In the genomic region with DNA sequence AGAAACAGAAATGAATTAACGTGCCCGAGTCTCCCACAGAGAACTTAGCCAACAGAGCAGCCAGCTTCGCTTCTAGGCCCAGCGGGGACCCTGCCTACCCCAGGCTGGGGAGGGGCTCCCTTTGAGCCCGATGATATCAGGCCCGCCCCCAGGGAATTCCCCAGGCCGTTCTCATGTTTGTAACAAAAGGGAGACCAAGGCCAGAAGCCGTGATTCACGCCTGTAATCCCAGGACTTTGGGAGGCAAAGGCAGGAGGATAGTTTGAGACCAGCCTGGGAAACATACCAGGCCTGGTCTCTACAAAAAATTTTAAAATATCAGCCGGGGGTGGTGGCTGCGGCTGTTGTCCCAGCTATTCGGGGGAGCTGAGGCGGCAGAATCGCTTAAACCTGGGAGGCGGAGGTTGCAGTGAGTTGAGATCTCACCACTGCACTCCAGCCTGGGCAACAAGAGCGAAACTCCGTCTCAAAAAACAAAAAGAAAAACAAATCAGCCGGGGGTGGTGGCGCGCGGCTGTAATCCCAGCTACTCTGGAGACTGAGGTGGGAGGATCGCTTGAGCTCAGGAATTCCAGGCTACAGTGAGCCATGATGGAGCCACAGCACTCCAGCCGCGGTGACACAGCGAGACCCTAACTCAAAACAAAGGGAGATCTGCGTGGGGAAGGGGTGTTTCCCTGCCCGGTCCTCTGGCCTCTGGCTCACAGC, we compare ENCODE assay signal across 16 cellular contexts. TPM values are rescaled to one million over a fixed set of nuclear protein-coding genes. Genes with fewer than 3 reads are reported as not detected.
DNase-seq lines count a peak whose midpoint lies in the region; ATAC-seq and TF ChIP-seq lines count a peak whose summit lies in the region.
"Had no signal": no experiment of that assay in that cellular context is flagged by ENCODE, and none has a peak within 500 bp of the region (broad histone marks: within the 10 kb centered on the region; RNA-seq: fewer than 3 reads in every experiment).

No MANE protein-coding gene starts in this region.

- CTCF ChIA-PET in WTC11 (lab: Charles Lee) = interaction anchor here (0.8 to 2.3 kb wide), 14 partner anchors 10 to 145 kb away, joined by 3 to 13 read pairs (median 4); a partner anchor contains a TSS

- TF ChIP-seq CTCF in WTC11 (IDR thresholded peaks at IDR 0.05) (no peak), retinal pigment epithelial cell (conservative IDR thresholded peaks at IDR 0.05; ENCODE audit: low read depth, low read length) (no peak), testis (IDR thresholded peaks at IDR 0.05) (no peak), tibial artery (IDR thresholded peaks at IDR 0.05) (no peak)

- peaks cover 53% of the 10 kb centered on the region for H3K27me3 Mint-ChIP-seq in WTC11 (ENCODE audit: low read depth)

- no peak overlapping the region for H3K27ac Mint-ChIP-seq in WTC11
- H3K27ac Mint-ChIP-seq: activated B cell treated with CpG ODN at 0.5 μM for 24 hours had no signal

- H3K36me3 ChIP-seq in iPS-15b (ENCODE audit: control insufficient read depth, insufficient read depth, low read length) (peaks cover 13% of the 10 kb centered on the region), testis (ENCODE audit: low read depth, missing control alignments) (no peaks in the 10 kb centered on the region), tibial artery (peaks cover 4 to 34% (median 10%) of the 10 kb centered on the region in 3 donors)
- H3K36me3 ChIP-seq: cardiac muscle cell, SJCRH30 had no signal

- intact Hi-C loops in testis (cut with DNase I; ENCODE audit: low total_unique reads) (no loop called here), tibial artery (cut with DNase I; ENCODE audit: low total_unique reads) (no loop called here)

- H3K4me1 ChIP-seq in iPS-15b (ENCODE audit: control insufficient read depth, insufficient read depth, low read length) (peaks cover 3% of the 10 kb centered on the region), testis (no peaks in the 10 kb centered on the region), tibial artery (peaks cover 0 to 30% (median 16%) of the 10 kb centered on the region in 4 donors)
- H3K4me1 ChIP-seq: SJCRH30 had no signal

- peak; percentile 55 for DNase-seq in activated CD8-positive, alpha-beta memory T cell treated with anti-CD3 and anti-CD28 coated beads for 24 hours
- DNase-seq in activated CD8-positive, alpha-beta memory T cell treated with anti-CD3 and anti-CD28 coated beads, Interleukin-2, amount 50 U/mL, for 48 hours = no peak
- DNase-seq in WTC11 (ENCODE audit: low spot score) (no peak), retinal pigment epithelial cell (ENCODE audit: low read depth) (no peak), caudate nucleus (lab: John Stamatoyannopoulos, UW) (no peak), testis (no peak), tibial artery (no peak)
- DNase-seq: activated B cell treated with CpG ODN at 0.5 μM for 24 hours, erythroblast, NCI-H2081 treated with DMSO at 0.1 percent for 48 hours, SJCRH30 had no signal

- no peaks in the 10 kb centered on the region for H3K36me3 Mint-ChIP-seq in WTC11

- POLR2A ChIA-PET in WTC11 (lab: Charles Lee) = interaction anchor here (0.5 to 1.5 kb wide), 3 partner anchors 23 to 206 kb away, joined by 3 to 4 read pairs (median 4); a partner anchor contains a TSS

- WGBS in testis, 2 donors = 45 to 55% methylated on average over 25 to 27 of the region's 27 CpGs

- peak; percentile 5 for ATAC-seq in WTC11

- H3K27me3 ChIP-seq in iPS-15b (ENCODE audit: control insufficient read depth, insufficient read depth, low read length) = peaks cover 16% of the 10 kb centered on the region
- no peaks in the 10 kb centered on the region for H3K27me3 ChIP-seq in testis
- peaks cover 0 to 25% of the 10 kb centered on the region in 2 donors for H3K27me3 ChIP-seq in tibial artery
- H3K27me3 ChIP-seq: SJCRH30 had no signal

- H3K4me1 Mint-ChIP-seq in WTC11 = peaks cover 21% of the 10 kb centered on the region

- H3K9ac ChIP-seq in iPS-15b (ENCODE audit: low read depth, low read length) = peak overlapping the region; percentile 73

- no peaks in the 10 kb centered on the region for H3K9me3 Mint-ChIP-seq in WTC11
- H3K9me3 Mint-ChIP-seq: activated B cell treated with CpG ODN at 0.5 μM for 24 hours had no signal

- H3K27ac ChIP-seq in caudate nucleus (ENCODE audit: low read depth, low read length) = no peak overlapping the region
- H3K27ac ChIP-seq in testis = no peak overlapping the region
- H3K27ac ChIP-seq in tibial artery = no peak overlapping the region
- H3K27ac ChIP-seq: cardiac muscle cell, SJCRH30, upper lobe of left lung had no signal

- peak overlapping the region; percentile 61 for H3K4me3 Mint-ChIP-seq in WTC11
- H3K4me3 Mint-ChIP-seq: activated B cell treated with CpG ODN at 0.5 μM for 24 hours had no signal

- TF ChIP-seq POLR2A in testis (IDR thresholded peaks at IDR 0.05) = no peak

- H3K9me3 ChIP-seq in iPS-15b (ENCODE audit: control insufficient read depth, insufficient read depth, low read length) = no peaks in the 10 kb centered on the region
- no peaks in the 10 kb centered on the region for H3K9me3 ChIP-seq in testis
- no peaks in the 10 kb centered on the region for H3K9me3 ChIP-seq in tibial artery
- H3K9me3 ChIP-seq: SJCRH30, upper lobe of left lung had no signal

- H3K4me3 ChIP-seq in iPS-15b (ENCODE audit: low read depth, low read length) (peak overlapping the region; percentile 61), retinal pigment epithelial cell (ENCODE audit: low read length) (peak overlapping the region; percentile 30), testis (no peak overlapping the region), tibial artery (no peak overlapping the region)
- H3K4me3 ChIP-seq: cardiac muscle cell, SJCRH30, upper lobe of left lung had no signal

TF ChIP-seq in WTC11, 78 proteins besides CTCF, POLR2A, EP300 and RAD21:
- TF ChIP-seq, protein P1, sequence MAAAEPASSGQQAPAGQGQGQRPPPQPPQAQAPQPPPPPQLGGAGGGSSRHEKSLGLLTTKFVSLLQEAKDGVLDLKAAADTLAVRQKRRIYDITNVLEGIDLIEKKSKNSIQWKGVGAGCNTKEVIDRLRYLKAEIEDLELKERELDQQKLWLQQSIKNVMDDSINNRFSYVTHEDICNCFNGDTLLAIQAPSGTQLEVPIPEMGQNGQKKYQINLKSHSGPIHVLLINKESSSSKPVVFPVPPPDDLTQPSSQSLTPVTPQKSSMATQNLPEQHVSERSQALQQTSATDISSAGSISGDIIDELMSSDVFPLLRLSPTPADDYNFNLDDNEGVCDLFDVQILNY (CRISPR knock-in tag; IDR thresholded peaks at IDR 0.05) = 0 out of 2 replicates have a peak, but pooled peaks have one; percentile 31
- no peak for TF ChIP-seq GABPB1 (CRISPR knock-in tag; IDR thresholded peaks at IDR 0.05)
- TF ChIP-seq ZNF396 (CRISPR knock-in tag; IDR thresholded peaks at IDR 0.05; ENCODE audit: borderline replicate concordance) = no peak
- no peak for TF ChIP-seq FOXP1 (CRISPR knock-in tag; IDR thresholded peaks at IDR 0.05; ENCODE audit: borderline replicate concordance)
- TF ChIP-seq NFE2L1 (CRISPR knock-in tag; IDR thresholded peaks at IDR 0.05) = no peak
- TF ChIP-seq, protein P2, sequence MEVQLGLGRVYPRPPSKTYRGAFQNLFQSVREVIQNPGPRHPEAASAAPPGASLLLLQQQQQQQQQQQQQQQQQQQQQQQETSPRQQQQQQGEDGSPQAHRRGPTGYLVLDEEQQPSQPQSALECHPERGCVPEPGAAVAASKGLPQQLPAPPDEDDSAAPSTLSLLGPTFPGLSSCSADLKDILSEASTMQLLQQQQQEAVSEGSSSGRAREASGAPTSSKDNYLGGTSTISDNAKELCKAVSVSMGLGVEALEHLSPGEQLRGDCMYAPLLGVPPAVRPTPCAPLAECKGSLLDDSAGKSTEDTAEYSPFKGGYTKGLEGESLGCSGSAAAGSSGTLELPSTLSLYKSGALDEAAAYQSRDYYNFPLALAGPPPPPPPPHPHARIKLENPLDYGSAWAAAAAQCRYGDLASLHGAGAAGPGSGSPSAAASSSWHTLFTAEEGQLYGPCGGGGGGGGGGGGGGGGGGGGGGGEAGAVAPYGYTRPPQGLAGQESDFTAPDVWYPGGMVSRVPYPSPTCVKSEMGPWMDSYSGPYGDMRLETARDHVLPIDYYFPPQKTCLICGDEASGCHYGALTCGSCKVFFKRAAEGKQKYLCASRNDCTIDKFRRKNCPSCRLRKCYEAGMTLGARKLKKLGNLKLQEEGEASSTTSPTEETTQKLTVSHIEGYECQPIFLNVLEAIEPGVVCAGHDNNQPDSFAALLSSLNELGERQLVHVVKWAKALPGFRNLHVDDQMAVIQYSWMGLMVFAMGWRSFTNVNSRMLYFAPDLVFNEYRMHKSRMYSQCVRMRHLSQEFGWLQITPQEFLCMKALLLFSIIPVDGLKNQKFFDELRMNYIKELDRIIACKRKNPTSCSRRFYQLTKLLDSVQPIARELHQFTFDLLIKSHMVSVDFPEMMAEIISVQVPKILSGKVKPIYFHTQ (CRISPR knock-in tag; IDR thresholded peaks at IDR 0.05) = no peak

RNA-seq across cellular contexts. Expression of a gene that starts 1.7 kb away (rescaled TPM):
- total RNA-seq in WTC11 (2021) (3.7 to 5.8 TPM (median 5.5 TPM) in 3 replicates), testis (1 to 10 TPM; 2.0 to 3.3 TPM)
- polyA plus RNA-seq in testis (ENCODE audit: insufficient read depth, low read depth, low replicate concordance) = 1.5 TPM
- total RNA-seq: myocyte, SJCRH30, skeletal muscle tissue had no signal

RNA-seq across cellular contexts. Expression of a gene that starts 11.8 kb away (rescaled TPM):
- total RNA-seq in WTC11 (2021) = 2.3 to 3.3 TPM (median 2.9 TPM) in 3 replicates
- total RNA-seq in testis = 1 to 10 TPM; 3.4 to 9.3 TPM
- 1.5 TPM for polyA plus RNA-seq in testis (ENCODE audit: insufficient read depth, low read depth, low replicate concordance)
- total RNA-seq: activated B cell treated with CpG ODN at 0.5 μM for 24 hours, myocyte, SJCRH30 had no signal

RNA-seq across cellular contexts. Expression of a gene that starts 14.0 kb away (rescaled TPM):
- 0.26 to 0.34 TPM in 2 of 3 replicates, not detected in the other for total RNA-seq in WTC11 (2021)
- under 1 TPM; 0.12 to 0.63 TPM for total RNA-seq in testis
- 2.3 TPM for polyA plus RNA-seq in testis (ENCODE audit: insufficient read depth, low read depth, low replicate concordance)
- total RNA-seq: activated B cell treated with CpG ODN at 0.5 μM for 24 hours, myocyte, SJCRH30 had no signal

RNA-seq across cellular contexts. Expression of a gene that starts 23.0 kb away (rescaled TPM):
- total RNA-seq in WTC11 (2021) = 11.1 to 12.0 TPM (median 11.5 TPM) in 3 replicates
- 10 to 100 TPM; 13.0 to 30.1 TPM for total RNA-seq in testis
- polyA plus RNA-seq in testis (ENCODE audit: insufficient read depth, low read depth, low replicate concordance) = 9.9 TPM

RNA-seq across cellular contexts. Expression of a gene that starts 56.3 kb away (rescaled TPM):
- total RNA-seq in WTC11 (2021) (62.2 to 85.3 TPM (median 81.1 TPM) in 3 replicates), testis (100 to 1,000 TPM in 1 of 2 donors, 10 to 100 TPM in 1; 82.5 to 116 TPM)
- polyA plus RNA-seq in testis (ENCODE audit: insufficient read depth, low read depth, low replicate concordance) = 47.9 TPM

Comparison
In these comparisons a context has a peak if more than half of its experiments do, and no peak if none do; other contexts are left out.
1. H3K4me3 ChIP-seq: peak in iPS-15b (single experiment) and retinal pigment epithelial cell (single experiment); none in testis (0 of 2) and tibial artery (0 of 2).